In the genomic region with DNA sequence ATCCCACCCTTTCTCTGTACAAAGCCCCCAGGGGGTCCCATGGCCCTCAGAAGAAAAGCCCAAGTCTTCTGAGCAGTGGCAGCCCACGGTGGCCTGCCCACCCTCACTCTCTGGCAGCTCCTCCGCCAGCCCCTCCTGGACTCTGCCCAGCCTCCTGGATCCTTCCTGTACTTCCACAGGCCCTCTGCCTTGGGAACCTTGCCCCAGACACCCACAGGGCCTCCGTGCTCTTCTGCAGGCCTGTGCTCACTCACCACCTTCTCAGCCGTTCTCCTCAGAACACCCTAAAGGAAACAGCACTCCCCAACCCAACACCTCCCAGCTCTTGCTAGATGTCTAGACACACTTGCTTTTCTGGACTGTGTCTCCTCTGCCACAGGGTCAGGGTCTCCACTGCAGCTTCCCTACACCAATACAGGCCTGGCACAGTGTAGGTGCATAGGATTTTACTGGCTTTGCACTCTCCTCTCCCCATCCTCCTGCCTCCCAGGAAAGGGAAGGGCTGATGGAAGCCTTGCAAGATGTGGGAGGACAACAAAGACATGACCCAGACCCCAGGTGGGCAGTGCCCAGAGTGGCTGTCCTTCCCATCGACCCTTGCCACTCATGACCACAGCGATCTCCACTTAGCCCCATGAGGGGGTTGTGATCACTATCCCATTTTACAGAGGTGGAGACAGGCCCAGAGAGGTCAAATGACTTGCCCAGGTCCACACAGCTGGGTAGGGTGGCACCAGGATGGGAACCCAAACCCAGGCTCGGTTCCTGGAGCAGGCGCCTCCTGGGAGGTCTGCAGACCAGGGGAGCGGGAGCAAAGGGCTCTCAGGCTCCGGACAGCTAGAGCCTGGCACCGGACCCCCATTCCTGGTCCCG, we compare ENCODE assay signal across 2 cellular contexts.
TF ChIP-seq lines count a peak whose summit lies in the region.

No MANE protein-coding gene starts in this region.

TF ChIP-seq in SK-N-SH, 30 proteins besides CTCF, POLR2A, EP300 and RAD21:
- TF ChIP-seq, protein P1, sequence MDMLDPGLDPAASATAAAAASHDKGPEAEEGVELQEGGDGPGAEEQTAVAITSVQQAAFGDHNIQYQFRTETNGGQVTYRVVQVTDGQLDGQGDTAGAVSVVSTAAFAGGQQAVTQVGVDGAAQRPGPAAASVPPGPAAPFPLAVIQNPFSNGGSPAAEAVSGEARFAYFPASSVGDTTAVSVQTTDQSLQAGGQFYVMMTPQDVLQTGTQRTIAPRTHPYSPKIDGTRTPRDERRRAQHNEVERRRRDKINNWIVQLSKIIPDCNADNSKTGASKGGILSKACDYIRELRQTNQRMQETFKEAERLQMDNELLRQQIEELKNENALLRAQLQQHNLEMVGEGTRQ (IDR thresholded peaks at IDR 0.05; ENCODE audit: borderline replicate concordance, low read depth, low read length) = no peak
- TF ChIP-seq NFIC (IDR thresholded peaks at IDR 0.05; ENCODE audit: borderline replicate concordance) (no peak), SIN3A (IDR thresholded peaks at IDR 0.05; ENCODE audit: borderline replicate concordance, low read depth, low read length) (no peak), GATA2 (CRISPR knock-in tag; IDR thresholded peaks at IDR 0.05) (no peak), RFX5 (IDR thresholded peaks at IDR 0.05; ENCODE audit: low read length) (no peak), CHD2 (IDR thresholded peaks at IDR 0.05; ENCODE audit: low read length, partially characterized antibody) (no peak), EZH2phosphoT487 (IDR thresholded peaks at IDR 0.05; ENCODE audit: borderline replicate concordance, low read depth) (no peak), ELF1 (IDR thresholded peaks at IDR 0.05) (no peak), MEF2A (IDR thresholded peaks at IDR 0.05; ENCODE audit: borderline replicate concordance, low read depth) (no peak), FOSL2 (IDR thresholded peaks at IDR 0.05; ENCODE audit: borderline replicate concordance, low read depth) (no peak), TAF1 (IDR thresholded peaks at IDR 0.05; ENCODE audit: borderline replicate concordance, low read depth, low read length) (no peak), POLR2AphosphoS5 (IDR thresholded peaks at IDR 0.05; ENCODE audit: low read depth, low read length) (no peak), TCF12 (IDR thresholded peaks at IDR 0.05) (no peak), MXI1 (IDR thresholded peaks at IDR 0.05; ENCODE audit: low read depth, low read length) (no peak), FOXM1 (IDR thresholded peaks at IDR 0.05; ENCODE audit: low read depth) (no peak)
- TF ChIP-seq, protein P2, sequence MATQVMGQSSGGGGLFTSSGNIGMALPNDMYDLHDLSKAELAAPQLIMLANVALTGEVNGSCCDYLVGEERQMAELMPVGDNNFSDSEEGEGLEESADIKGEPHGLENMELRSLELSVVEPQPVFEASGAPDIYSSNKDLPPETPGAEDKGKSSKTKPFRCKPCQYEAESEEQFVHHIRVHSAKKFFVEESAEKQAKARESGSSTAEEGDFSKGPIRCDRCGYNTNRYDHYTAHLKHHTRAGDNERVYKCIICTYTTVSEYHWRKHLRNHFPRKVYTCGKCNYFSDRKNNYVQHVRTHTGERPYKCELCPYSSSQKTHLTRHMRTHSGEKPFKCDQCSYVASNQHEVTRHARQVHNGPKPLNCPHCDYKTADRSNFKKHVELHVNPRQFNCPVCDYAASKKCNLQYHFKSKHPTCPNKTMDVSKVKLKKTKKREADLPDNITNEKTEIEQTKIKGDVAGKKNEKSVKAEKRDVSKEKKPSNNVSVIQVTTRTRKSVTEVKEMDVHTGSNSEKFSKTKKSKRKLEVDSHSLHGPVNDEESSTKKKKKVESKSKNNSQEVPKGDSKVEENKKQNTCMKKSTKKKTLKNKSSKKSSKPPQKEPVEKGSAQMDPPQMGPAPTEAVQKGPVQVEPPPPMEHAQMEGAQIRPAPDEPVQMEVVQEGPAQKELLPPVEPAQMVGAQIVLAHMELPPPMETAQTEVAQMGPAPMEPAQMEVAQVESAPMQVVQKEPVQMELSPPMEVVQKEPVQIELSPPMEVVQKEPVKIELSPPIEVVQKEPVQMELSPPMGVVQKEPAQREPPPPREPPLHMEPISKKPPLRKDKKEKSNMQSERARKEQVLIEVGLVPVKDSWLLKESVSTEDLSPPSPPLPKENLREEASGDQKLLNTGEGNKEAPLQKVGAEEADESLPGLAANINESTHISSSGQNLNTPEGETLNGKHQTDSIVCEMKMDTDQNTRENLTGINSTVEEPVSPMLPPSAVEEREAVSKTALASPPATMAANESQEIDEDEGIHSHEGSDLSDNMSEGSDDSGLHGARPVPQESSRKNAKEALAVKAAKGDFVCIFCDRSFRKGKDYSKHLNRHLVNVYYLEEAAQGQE (IDR thresholded peaks at IDR 0.05; ENCODE audit: low read depth, low read length) = no peak
- TF ChIP-seq, protein P3, sequence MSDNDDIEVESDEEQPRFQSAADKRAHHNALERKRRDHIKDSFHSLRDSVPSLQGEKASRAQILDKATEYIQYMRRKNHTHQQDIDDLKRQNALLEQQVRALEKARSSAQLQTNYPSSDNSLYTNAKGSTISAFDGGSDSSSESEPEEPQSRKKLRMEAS (IDR thresholded peaks at IDR 0.05; ENCODE audit: low read depth) = no peak

TF ChIP-seq in SK-N-SH treated with all-trans-retinoic acid at 6 μM for 48 hours, 23 proteins besides CTCF, POLR2A, EP300 and RAD21:
- TF ChIP-seq ZNF8 (CRISPR knock-in tag; IDR thresholded peaks at IDR 0.05) (no peak), OSR1 (CRISPR knock-in tag; IDR thresholded peaks at IDR 0.05) (no peak), ZNF70 (CRISPR knock-in tag; IDR thresholded peaks at IDR 0.05) (no peak), ISL1 (CRISPR knock-in tag; IDR thresholded peaks at IDR 0.05) (no peak), CSDC2 (CRISPR knock-in tag; IDR thresholded peaks at IDR 0.05) (no peak), ESRRG (CRISPR knock-in tag; IDR thresholded peaks at IDR 0.05) (no peak), ARNTL (CRISPR knock-in tag; IDR thresholded peaks at IDR 0.05; ENCODE audit: borderline replicate concordance, low read depth) (no peak), ZFP30 (CRISPR knock-in tag; IDR thresholded peaks at IDR 0.05) (no peak), ZFP3 (CRISPR knock-in tag; IDR thresholded peaks at IDR 0.05) (no peak), SNAI2 (CRISPR knock-in tag; IDR thresholded peaks at IDR 0.05) (no peak), TOX (CRISPR knock-in tag; IDR thresholded peaks at IDR 0.05; ENCODE audit: borderline replicate concordance) (no peak), TCF4 (CRISPR knock-in tag; IDR thresholded peaks at IDR 0.05; ENCODE audit: borderline replicate concordance) (no peak)
- TF ChIP-seq, protein P4, sequence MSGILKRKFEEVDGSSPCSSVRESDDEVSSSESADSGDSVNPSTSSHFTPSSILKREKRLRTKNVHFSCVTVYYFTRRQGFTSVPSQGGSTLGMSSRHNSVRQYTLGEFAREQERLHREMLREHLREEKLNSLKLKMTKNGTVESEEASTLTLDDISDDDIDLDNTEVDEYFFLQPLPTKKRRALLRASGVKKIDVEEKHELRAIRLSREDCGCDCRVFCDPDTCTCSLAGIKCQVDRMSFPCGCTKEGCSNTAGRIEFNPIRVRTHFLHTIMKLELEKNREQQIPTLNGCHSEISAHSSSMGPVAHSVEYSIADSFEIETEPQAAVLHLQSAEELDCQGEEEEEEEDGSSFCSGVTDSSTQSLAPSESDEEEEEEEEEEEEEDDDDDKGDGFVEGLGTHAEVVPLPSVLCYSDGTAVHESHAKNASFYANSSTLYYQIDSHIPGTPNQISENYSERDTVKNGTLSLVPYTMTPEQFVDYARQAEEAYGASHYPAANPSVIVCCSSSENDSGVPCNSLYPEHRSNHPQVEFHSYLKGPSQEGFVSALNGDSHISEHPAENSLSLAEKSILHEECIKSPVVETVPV (CRISPR knock-in tag; IDR thresholded peaks at IDR 0.05) = no peak
- TF ChIP-seq, protein P5, sequence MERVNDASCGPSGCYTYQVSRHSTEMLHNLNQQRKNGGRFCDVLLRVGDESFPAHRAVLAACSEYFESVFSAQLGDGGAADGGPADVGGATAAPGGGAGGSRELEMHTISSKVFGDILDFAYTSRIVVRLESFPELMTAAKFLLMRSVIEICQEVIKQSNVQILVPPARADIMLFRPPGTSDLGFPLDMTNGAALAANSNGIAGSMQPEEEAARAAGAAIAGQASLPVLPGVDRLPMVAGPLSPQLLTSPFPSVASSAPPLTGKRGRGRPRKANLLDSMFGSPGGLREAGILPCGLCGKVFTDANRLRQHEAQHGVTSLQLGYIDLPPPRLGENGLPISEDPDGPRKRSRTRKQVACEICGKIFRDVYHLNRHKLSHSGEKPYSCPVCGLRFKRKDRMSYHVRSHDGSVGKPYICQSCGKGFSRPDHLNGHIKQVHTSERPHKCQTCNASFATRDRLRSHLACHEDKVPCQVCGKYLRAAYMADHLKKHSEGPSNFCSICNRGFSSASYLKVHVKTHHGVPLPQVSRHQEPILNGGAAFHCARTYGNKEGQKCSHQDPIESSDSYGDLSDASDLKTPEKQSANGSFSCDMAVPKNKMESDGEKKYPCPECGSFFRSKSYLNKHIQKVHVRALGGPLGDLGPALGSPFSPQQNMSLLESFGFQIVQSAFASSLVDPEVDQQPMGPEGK (CRISPR knock-in tag; IDR thresholded peaks at IDR 0.05; ENCODE audit: borderline replicate concordance) = no peak
- TF ChIP-seq, protein P6, sequence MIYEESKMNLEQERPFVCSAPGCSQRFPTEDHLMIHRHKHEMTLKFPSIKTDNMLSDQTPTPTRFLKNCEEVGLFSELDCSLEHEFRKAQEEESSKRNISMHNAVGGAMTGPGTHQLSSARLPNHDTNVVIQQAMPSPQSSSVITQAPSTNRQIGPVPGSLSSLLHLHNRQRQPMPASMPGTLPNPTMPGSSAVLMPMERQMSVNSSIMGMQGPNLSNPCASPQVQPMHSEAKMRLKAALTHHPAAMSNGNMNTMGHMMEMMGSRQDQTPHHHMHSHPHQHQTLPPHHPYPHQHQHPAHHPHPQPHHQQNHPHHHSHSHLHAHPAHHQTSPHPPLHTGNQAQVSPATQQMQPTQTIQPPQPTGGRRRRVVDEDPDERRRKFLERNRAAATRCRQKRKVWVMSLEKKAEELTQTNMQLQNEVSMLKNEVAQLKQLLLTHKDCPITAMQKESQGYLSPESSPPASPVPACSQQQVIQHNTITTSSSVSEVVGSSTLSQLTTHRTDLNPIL (CRISPR knock-in tag; IDR thresholded peaks at IDR 0.05; ENCODE audit: low read depth) = no peak
